ENCODE assay signal across 9 cellular contexts in the genomic region with DNA sequence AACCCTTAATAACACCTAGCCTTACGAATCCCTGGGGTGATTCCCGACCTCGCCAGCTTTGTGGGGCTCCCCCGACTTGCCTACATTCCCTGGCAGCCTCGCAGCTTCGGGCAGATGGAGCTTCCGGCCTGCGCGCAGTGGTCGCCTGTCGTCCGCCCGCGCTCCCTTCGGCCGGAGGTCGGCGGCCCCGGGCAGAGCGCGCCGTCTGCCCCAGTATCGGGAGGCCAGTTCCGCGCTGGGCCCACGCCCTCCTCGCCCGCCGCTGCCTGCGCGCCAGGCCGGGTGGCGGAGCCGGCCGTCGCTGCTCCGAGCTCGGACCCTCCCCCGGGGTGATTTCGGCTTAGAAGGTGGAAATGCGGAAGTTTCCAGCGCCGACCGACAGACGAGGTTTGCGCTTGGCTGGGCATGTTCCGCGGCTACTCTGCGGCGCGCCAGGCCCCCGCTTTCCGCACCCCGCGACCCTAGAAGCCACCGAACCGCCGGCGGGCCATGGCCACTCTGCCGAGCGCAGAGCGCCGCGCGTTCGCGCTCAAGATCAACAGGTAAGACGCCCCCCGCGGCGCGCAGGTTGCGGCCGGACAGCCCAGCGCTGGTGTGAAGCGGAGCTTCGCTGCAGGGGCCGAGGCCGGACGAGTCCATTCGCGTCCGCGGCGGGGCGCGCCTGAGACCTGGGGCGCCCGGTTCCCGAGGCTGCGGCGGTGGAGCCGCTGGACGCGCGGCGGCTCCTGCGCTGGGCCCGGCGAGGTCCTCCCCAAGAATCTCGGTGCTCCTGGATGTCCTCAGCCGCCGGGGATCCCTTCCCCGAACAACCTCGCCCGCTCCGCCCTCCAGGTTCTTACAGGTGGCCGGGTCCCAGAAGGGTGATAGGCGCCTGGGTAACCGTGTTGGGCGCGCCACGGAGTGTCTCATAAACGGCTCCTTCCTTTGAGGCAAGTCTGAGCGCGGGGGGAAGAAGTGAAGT. TPM values are rescaled to one million over a fixed set of nuclear protein-coding genes. Genes with fewer than 3 reads are reported as not detected.
DNase-seq lines count a peak whose midpoint lies in the region; ATAC-seq, FAIRE-seq and TF ChIP-seq lines count a peak whose summit lies in the region.
"Had no signal": no experiment of that assay in that cellular context is flagged by ENCODE, and none has a peak within 500 bp of the region (broad histone marks: within the 10 kb centered on the region; RNA-seq: fewer than 3 reads in every experiment).

DOCK8 (plus strand) TSS at position 378 of the 961 bp plus-strand sequence; CDS start at position 490, 112 bp downstream.

- H3K36me3 Mint-ChIP-seq in Caco-2 (ENCODE audit: insufficient read depth, unreplicated experiment): no peaks in the 10 kb centered on the region

- in situ Hi-C loops in K562 (cut with MboI): loop anchor here (5.0 kb wide), 1 partner anchor 73 kb away; no protein-coding TSS in a partner anchor

- H3K4me1 Mint-ChIP-seq in Caco-2 (ENCODE audit: low read depth, unreplicated experiment): peaks cover 13% of the 10 kb centered on the region

- peak; percentile 80 to 89 for DNase-seq in Caco-2
- DNase-seq in HPDE6-E6E7 (ENCODE audit: extremely low spot score): peak; percentile 31
- peak; percentile 17 to 84 (median 40) for DNase-seq in T-helper 2 cell
- peak; percentile 74 to 88 (median 77) for DNase-seq in K562 (ENCODE audit: extremely low read depth in 1 of 4, low spot score in 3 of 4)
- DNase-seq in keratinocyte (ENCODE audit: low read depth, low spot score): no peak
- DNase-seq in stimulated activated CD4-positive, alpha-beta T cell treated with anti-CD3 and anti-CD28 coated beads, Interleukin-2, amount 100 ng/mL, for 4 hours (ENCODE audit: low read depth): peak; percentile 21
- no peak for DNase-seq in A172 (ENCODE audit: low spot score)

- peak within 1 kb of the TSS; percentile 92 for H3K27ac ChIP-seq in K562 (ENCODE audit: extremely low read depth, low read depth, low read length)
- peak within 1 kb of the TSS; percentile 6 for H3K27ac ChIP-seq in keratinocyte (ENCODE audit: control insufficient read depth, insufficient read depth, low read length)

- H3K4me3 ChIP-seq in Caco-2 (ENCODE audit: low read depth, low read length) (peak within 1 kb of the TSS; percentile 66), K562 (peak within 1 kb of the TSS; percentile 57), keratinocyte (ENCODE audit: control insufficient read depth in 2 of 3, extremely low read depth in 1 of 3, insufficient read depth in 2 of 3, low read depth in 1 of 3, low read length in 3 of 3) (peak within 1 kb of the TSS; percentile 59 to 72 (median 69))

- peak; percentile 83 for ATAC-seq in GM19463 (IDR thresholded peaks at IDR 0.05; ENCODE audit: unreplicated experiment)
- peak; percentile 92 for ATAC-seq in K562

- H3K9me1 ChIP-seq in K562 (ENCODE audit: control insufficient read depth, insufficient read depth, low read length) (no peaks in the 10 kb centered on the region), keratinocyte (ENCODE audit: control insufficient read depth, extremely low read depth, insufficient read depth, low read length) (no peaks in the 10 kb centered on the region)

- H3K9me3 Mint-ChIP-seq in Caco-2 (ENCODE audit: unreplicated experiment): no peaks in the 10 kb centered on the region

- H4K20me1 ChIP-seq in K562 (replicated peaks; ENCODE audit: control insufficient read depth, insufficient read depth, low read length) (no peaks in the 10 kb centered on the region), keratinocyte (ENCODE audit: control insufficient read depth, extremely low read depth, insufficient read depth, low read length) (no peaks in the 10 kb centered on the region)

- H3K27me3 ChIP-seq in Caco-2 (replicated peaks; ENCODE audit: control insufficient read depth, insufficient read depth, low read length) (no peaks in the 10 kb centered on the region), K562 (ENCODE audit: control insufficient read depth in 2 of 2, insufficient read depth in 2 of 2, low read length in 2 of 2) (no peaks in the 10 kb centered on the region), keratinocyte (ENCODE audit: control insufficient read depth, extremely low read depth, insufficient read depth, low read length) (no peaks in the 10 kb centered on the region)

- no peaks in the 10 kb centered on the region for H3K36me3 ChIP-seq in Caco-2 (ENCODE audit: control insufficient read depth, insufficient read depth, low read length)
- H3K36me3 ChIP-seq in K562 (ENCODE audit: control insufficient read depth, insufficient read depth, low read length): no peaks in the 10 kb centered on the region
- no peaks in the 10 kb centered on the region for H3K36me3 ChIP-seq in keratinocyte (ENCODE audit: control insufficient read depth in 2 of 2, extremely low read depth in 1 of 2, insufficient read depth in 2 of 2, low read length in 2 of 2)

- H3K27me3 Mint-ChIP-seq in Caco-2 (ENCODE audit: insufficient read depth, unreplicated experiment): no peaks in the 10 kb centered on the region

- TF ChIP-seq POLR2A in K562 (conservative IDR thresholded peaks at IDR 0.05): peak; percentile 77

- H3K79me2 ChIP-seq in K562 (ENCODE audit: control insufficient read depth, insufficient read depth, low read length) (peaks cover 37% of the 10 kb centered on the region), keratinocyte (ENCODE audit: control insufficient read depth, insufficient read depth, low read length) (no peaks in the 10 kb centered on the region)

- H3K9me3 ChIP-seq in Caco-2 (no peaks in the 10 kb centered on the region), K562 (replicated peaks; ENCODE audit: control insufficient read depth, insufficient read depth, low read depth, low read length) (no peaks in the 10 kb centered on the region), keratinocyte (ENCODE audit: control insufficient read depth, low read depth, low read length) (no peaks in the 10 kb centered on the region)

- dilution Hi-C loops in keratinocyte (cut with MboI; ENCODE audit: extremely low pct_ligation_motif_present, low sequenced_read_pairs): no loop called here

- POLR2A ChIA-PET in Caco-2 (lab: Charles Lee): interaction anchor here (0.5 to 1.5 kb wide), 4 partner anchors 9 to 1465 kb away, joined by 3 to 8 read pairs (median 4); no protein-coding TSS in a partner anchor
- POLR2A ChIA-PET in K562 (lab: Yijun Ruan, JAX): interaction anchor here (0.6 to 3.4 kb wide), 9 partner anchors 8 to 92 kb away, joined by 3 to 21 read pairs (median 3); no protein-coding TSS in a partner anchor

- peak within 1 kb of the TSS; percentile 90 for H2AFZ ChIP-seq in K562 (ENCODE audit: low read depth, low read length)
- H2AFZ ChIP-seq in keratinocyte (ENCODE audit: control insufficient read depth, low read length): peak within 1 kb of the TSS; percentile 89

- H3K27ac Mint-ChIP-seq in Caco-2 (ENCODE audit: unreplicated experiment): peak within 1 kb of the TSS; percentile 61

- H3K9ac ChIP-seq in K562 (ENCODE audit: insufficient read depth in 1 of 2, low read depth in 2 of 2, low read length in 2 of 2) (peak within 1 kb of the TSS; percentile 84 to 94), keratinocyte (ENCODE audit: control insufficient read depth, extremely low read depth, insufficient read depth, low read length) (peak within 1 kb of the TSS; percentile 60)

- peak within 1 kb of the TSS; percentile 77 for H3K4me3 Mint-ChIP-seq in Caco-2 (ENCODE audit: unreplicated experiment)

- H3K4me1 ChIP-seq in Caco-2 (peaks cover 25% of the 10 kb centered on the region), K562 (replicated peaks in 1 of 2; ENCODE audit: control insufficient read depth in 2 of 2, insufficient read depth in 2 of 2, low read length in 2 of 2) (peaks cover 19 to 40% of the 10 kb centered on the region in 2 experiments; a peak in 4 of 5 replicates), keratinocyte (ENCODE audit: control insufficient read depth, extremely low read depth, insufficient read depth, low read length) (peaks cover 3% of the 10 kb centered on the region)

- no peak for FAIRE-seq in K562 (lab: Jason Lieb, UNC)
- no peak for FAIRE-seq in keratinocyte (lab: Jason Lieb, UNC)
- FAIRE-seq: colon had no signal

- TF ChIP-seq RAD21 in K562 (CRISPR knock-in tag; conservative IDR thresholded peaks at IDR 0.05 in 1 of 2, IDR thresholded peaks at IDR 0.05 in 1 of 2): peak; percentile 65 to 71

- no peak for TF ChIP-seq EP300 in K562 (IDR thresholded peaks at IDR 0.05; ENCODE audit: low read length)

- intact Hi-C loops in Caco-2 (cut with micrococcal nuclease; ENCODE audit: unreplicated experiment): loop anchor here (1.0 to 5.0 kb wide), 2 partner anchors 73 to 122 kb away; no protein-coding TSS in a partner anchor
- intact Hi-C loops in K562 (cut with micrococcal nuclease): loop anchor here (1.0 to 10.0 kb wide), 3 partner anchors 38 to 90 kb away; no protein-coding TSS in a partner anchor

- peak; percentile 25 to 39 for TF ChIP-seq CTCF in Caco-2 (IDR thresholded peaks at IDR 0.05; ENCODE audit: insufficient read depth in 1 of 2, low read depth in 1 of 2, low read length in 1 of 2, severe bottlenecking in 1 of 2, unreplicated experiment in 1 of 2)
- TF ChIP-seq CTCF in K562 (IDR thresholded peaks at IDR 0.05 in 2 of 3, conservative IDR thresholded peaks at IDR 0.05 in 1 of 3; ENCODE audit: insufficient read depth in 2 of 3, low read depth in 1 of 3, low read length in 3 of 3): peak; percentile 60 to 76 (median 66); a peak in 5 of 6 replicates
- peak in 2 of 3 experiments; percentile 54 to 68 for TF ChIP-seq CTCF in keratinocyte (optimal IDR thresholded peaks at IDR 0.05 in 1 of 3, IDR thresholded peaks at IDR 0.05 in 1 of 3, conservative IDR thresholded peaks at IDR 0.05 in 1 of 3; ENCODE audit: extremely low read depth in 1 of 3, insufficient read depth in 2 of 3, low read length in 3 of 3)

- under 1% methylated on average over 84 of the region's 116 CpGs for WGBS in K562 (ENCODE audit: insufficient coverage, low coverage, missing lambda C conversion rate)

- no TSS peak for BruUV-seq in Caco-2 (replicated peaks; lab: Mats Ljungman, UMichigan)
- no TSS peak for BruUV-seq in K562 (replicated peaks; lab: Mats Ljungman, UMichigan)

- CTCF ChIA-PET in Caco-2 (lab: Charles Lee) (interaction anchor here (0.7 to 1.4 kb wide), 6 partner anchors 9 to 211 kb away, joined by 3 to 4 read pairs (median 3); no protein-coding TSS in a partner anchor), K562 (lab: Yijun Ruan, JAX; ENCODE audit: low intra/inter-chr PET ratio) (no interaction called here)

- H3K4me2 ChIP-seq in K562 (ENCODE audit: insufficient read depth, low read length) (peak within 1 kb of the TSS; percentile 81), keratinocyte (ENCODE audit: control insufficient read depth, extremely low read depth, insufficient read depth, low read depth, low read length) (peak within 1 kb of the TSS; percentile 84)

RNA-seq across cellular contexts. Expression of gene DOCK8, which starts in this region (rescaled TPM):
- total RNA-seq in Caco-2 (2022) (15.2 and 15.6 TPM in 2 replicates), K562 (2014; rRNA removed) (25.1 and 33.4 TPM in 2 replicates), K562 (2014; rRNA removed; fragmentation: Illumina TruSeq; extraction: Trizol) (27.3 and 28.7 TPM in 2 replicates), K562 (2015; rRNA removed; fragmentation: Illumina TruSeq; extraction: Trizol) (32.4 and 34.3 TPM in 2 replicates), K562 (2021) (49.4 and 53.8 TPM in 2 replicates)
- 66.2 and 95.4 TPM in 2 replicates for total RNA-seq in K562 (2011; cell fraction: chromatin; rRNA removed; ENCODE audit: low replicate concordance)
- total RNA-seq in K562 (2011; cell fraction: nucleolus; rRNA removed): 34.0 and 43.2 TPM in 2 replicates
- total RNA-seq in K562 (2011; cell fraction: nucleoplasm; rRNA removed): 56.7 and 77.1 TPM in 2 replicates
- polyA plus RNA-seq in K562 (2011; rRNA removed) (15.3 and 34.5 TPM in 2 replicates), K562 (2014; fragmentation: Illumina TruSeq; extraction: Trizol) (30.9 and 32.8 TPM in 2 replicates), K562 (2014; fragmentation: Nextera tagmentation; extraction: Ambion mirVana) (10 to 100 TPM; 14.4 to 14.5 TPM), K562 (2014; rRNA removed) (19.6 and 23.4 TPM in 2 replicates), keratinocyte (1.5 to 1.8 TPM (median 1.7 TPM) in 3 replicates)
- polyA plus RNA-seq in K562 (2011; cell fraction: cytosol; rRNA removed): 11.0 and 29.6 TPM in 2 replicates
- 25.1 and 49.4 TPM in 2 replicates for polyA plus RNA-seq in K562 (2011; cell fraction: nucleus; rRNA removed)
- polyA plus RNA-seq in K562 (2012): 26.9 and 57.9 TPM in 2 replicates
- polyA minus RNA-seq in K562 (2011; rRNA and poly(A)+ RNA removed): 33.3 and 80.3 TPM in 2 replicates
- 19.0 and 43.3 TPM in 2 replicates for polyA minus RNA-seq in K562 (2011; cell fraction: cytosol; rRNA and poly(A)+ RNA removed)
- polyA minus RNA-seq in K562 (2011; cell fraction: nucleus; rRNA and poly(A)+ RNA removed): 32.4 and 104 TPM in 2 replicates
- polyA plus RNA-seq in keratinocyte (2011; ENCODE audit: low read depth): 3.4 TPM
- polyA plus RNA-seq in keratinocyte (2011; cell fraction: cytosol; rRNA removed): 1.7 and 1.8 TPM in 2 replicates
- polyA plus RNA-seq in keratinocyte (2011; cell fraction: nucleus; rRNA removed): 4.2 and 4.4 TPM in 2 replicates
- 0.58 and 1.7 TPM in 2 replicates for polyA plus RNA-seq in keratinocyte (2012; ENCODE audit: low replicate concordance)
- polyA minus RNA-seq in keratinocyte: 4.4 to 5.1 TPM (median 4.4 TPM) in 3 replicates
- polyA minus RNA-seq in keratinocyte (2011; cell fraction: cytosol; rRNA and poly(A)+ RNA removed): 2.9 TPM
- polyA minus RNA-seq in keratinocyte (2011; cell fraction: nucleus; rRNA and poly(A)+ RNA removed): 8.2 and 10.5 TPM in 2 replicates
- not detected in 2 replicates for total RNA-seq in A172 (2014; rRNA removed; shearing (Covaris generic))

Comparison
In these comparisons a context has a peak if more than half of its experiments do, and no peak if none do; other contexts are left out.
1. RNA of gene DOCK8 (total RNA-seq): 25.1 to 95.4 TPM in K562 and 15.2 to 15.6 TPM in Caco-2; not detected in A172; every median in the first group is over 10 times any median in the second.
2. DNase-seq: peak in Caco-2 (2 of 2), HPDE6-E6E7 (single experiment), T-helper 2 cell (5 of 5), K562 (4 of 4) and stimulated activated CD4-positive, alpha-beta T cell treated with anti-CD3 and anti-CD28 coated beads, Interleukin-2, amount 100 ng/mL, for 4 hours (single experiment); none in keratinocyte (single experiment) and A172 (single experiment).
3. Peak in every context shown above with its lines, with median percentiles within 50 percentile points of each other: H3K4me3 ChIP-seq and CTCF ChIP-seq.